Comparison of ENCODE assay signal across 14 cellular contexts in genomic region chr9:123150708-123151503, GRCh38.
"Had no signal": no experiment of that assay in that cellular context is flagged by ENCODE, and none has a peak within 500 bp of the region (broad histone marks: within the 10 kb centered on the region; RNA-seq: fewer than 3 reads in every experiment).

No MANE protein-coding gene starts in this region.

- DNase-seq: activated CD4-positive, alpha-beta T cell treated with anti-CD3 and anti-CD28 coated beads for 1 hour; activated CD4-positive, alpha-beta T cell treated with anti-CD3 and anti-CD28 coated beads, Interleukin-2, amount 50 U/mL, for 48 hours; activated CD8-positive, alpha-beta memory T cell treated with anti-CD3 and anti-CD28 coated beads, Interleukin-2, amount 10 ng/mL, durations not matched to agents 7 days and 5 days; activated effector memory CD4-positive, alpha-beta T cell treated with anti-CD3 and anti-CD28 coated beads, Interleukin-2, amount 50 U/mL, for 16 hours; activated T-cell treated with anti-CD3 and anti-CD28 coated beads, Interleukin-2, amount 50 U/mL, for 24 hours; anterior cingulate cortex; effector CD8-positive, alpha-beta T cell; heart right ventricle; left ventricle myocardium inferior; mesendoderm; stimulated activated CD4-positive, alpha-beta T cell treated with anti-CD3 and anti-CD28 coated beads, Interleukin-4, amount 100 ng/mL, for 1 hour; stimulated activated naive CD8-positive, alpha-beta T cell treated with anti-CD3 and anti-CD28 coated beads, Interleukin-15, amount 100 ng/mL, for 72 hours had no signal

- H3K4me3 ChIP-seq: breast epithelium, heart right ventricle, left ventricle myocardium inferior, thoracic aorta had no signal

- H3K9me3 ChIP-seq: breast epithelium, thoracic aorta had no signal

- H3K27me3 ChIP-seq: breast epithelium, heart right ventricle had no signal

- H3K36me3 ChIP-seq: breast epithelium, thoracic aorta had no signal

- ATAC-seq: activated CD8-positive, alpha-beta memory T cell treated with anti-CD3 and anti-CD28 coated beads, Interleukin-2, amount 10 ng/mL, durations not matched to agents 7 days and 5 days; heart right ventricle; stimulated activated naive CD8-positive, alpha-beta T cell treated with anti-CD3 and anti-CD28 coated beads, Interleukin-15, amount 100 ng/mL, for 72 hours had no signal
